ENCODE assay signal across 21 cellular contexts in genomic region chr20:7608246-7608645, GRCh38.
DNase-seq lines count a peak whose midpoint lies in the region; ATAC-seq and TF ChIP-seq lines count a peak whose summit lies in the region.
"Had no signal": no experiment of that assay in that cellular context is flagged by ENCODE, and none has a peak within 500 bp of the region (broad histone marks: within the 10 kb centered on the region; RNA-seq: fewer than 3 reads in every experiment).

No MANE protein-coding gene starts in this region.

- no peaks in the 10 kb centered on the region for H3F3A ChIP-seq in PC-3 (ENCODE audit: low read length, unreplicated experiment)

- H3K36me3 ChIP-seq in PC-3 (ENCODE audit: low read depth, low read length) = no peaks in the 10 kb centered on the region
- H3K36me3 ChIP-seq in heart left ventricle = no peaks in the 10 kb centered on the region
- H3K36me3 ChIP-seq: adrenal gland, BLaER1, HAP-1 had no signal

- H3K9me3 ChIP-seq in PC-3 (ENCODE audit: low read length) (no peaks in the 10 kb centered on the region), heart left ventricle (peaks cover 0 to 14% (median 0%) of the 10 kb centered on the region in 12 donors)
- H3K9me3 ChIP-seq: BLaER1, HAP-1 had no signal

- no peak overlapping the region for H3K4me3 Mint-ChIP-seq in endothelial cell (ENCODE audit: unreplicated experiment)
- H3K4me3 Mint-ChIP-seq: activated CD8-positive, alpha-beta memory T cell treated with anti-CD3 and anti-CD28 coated beads, Interleukin-2, amount 10 ng/mL, durations not matched to agents 7 days and 5 days; naive thymus-derived CD4-positive, alpha-beta T cell; T-helper 1 cell treated with Interleukin-12 subunit alpha and Interleukin-12 subunit beta and Interleukin-4 antibody, amounts not matched to agents 30 μg/mL and 1 μg/mL, for 36 hours had no signal

- peak; percentile 24 for DNase-seq in ELR (ENCODE audit: low read depth)
- DNase-seq in PC-3 = peak; percentile 30
- DNase-seq in endothelial cell (ENCODE audit: low spot score) = peak; percentile 17
- peak; percentile 44 for DNase-seq in myocyte (ENCODE audit: low read depth)
- DNase-seq in caudate nucleus (lab: John Stamatoyannopoulos, UW) = no peak
- no peak for DNase-seq in stimulated activated CD4-positive, alpha-beta T cell treated with anti-CD3 and anti-CD28 coated beads, Interleukin-4, amount 100 ng/mL, for 1 hour
- DNase-seq in heart left ventricle = no peak
- DNase-seq: activated CD8-positive, alpha-beta memory T cell treated with anti-CD3 and anti-CD28 coated beads, Interleukin-2, amount 10 ng/mL, durations not matched to agents 7 days and 5 days; adrenal gland; cerebellar nuclear complex; foreskin melanocyte; left ventricle myocardium superior; naive thymus-derived CD4-positive, alpha-beta T cell; SHP77; small intestine; stimulated activated CD4-positive, alpha-beta T cell treated with anti-CD3 and anti-CD28 coated beads, Interleukin-4, amount 100 ng/mL, for 4 hours; stimulated activated CD8-positive, alpha-beta memory T cell treated with anti-CD3 and anti-CD28 coated beads, Interleukin-4, amount 100 ng/mL, for 48 hours had no signal

- WGBS in heart left ventricle, 4 donors = 1 to 5% (median 3%) methylated on average over 2 of the region's 2 CpGs

- no peak overlapping the region for H3K4me3 ChIP-seq in PC-3 (ENCODE audit: low read length)
- H3K4me3 ChIP-seq in heart left ventricle = no peak overlapping the region
- H3K4me3 ChIP-seq: adrenal gland, BLaER1, HAP-1 had no signal

- H3K4me1 ChIP-seq in PC-3 (ENCODE audit: insufficient read depth, low read length) = peaks cover 12% of the 10 kb centered on the region
- no peaks in the 10 kb centered on the region for H3K4me1 ChIP-seq in heart left ventricle
- H3K4me1 ChIP-seq: adrenal gland, BLaER1, HAP-1 had no signal

- H2AFZ ChIP-seq in PC-3 (ENCODE audit: low read length) = no peak overlapping the region

- no peak overlapping the region for H3K27ac ChIP-seq in PC-3 (ENCODE audit: low read length)
- H3K27ac ChIP-seq in caudate nucleus (ENCODE audit: low read depth, low read length) = no peak overlapping the region
- no peak overlapping the region for H3K27ac ChIP-seq in heart left ventricle
- H3K27ac ChIP-seq: adrenal gland, BLaER1 had no signal

- H4K20me1 ChIP-seq in PC-3 (ENCODE audit: low read length) = no peaks in the 10 kb centered on the region
- H4K20me1 ChIP-seq: BLaER1 had no signal

- H3K9ac ChIP-seq in PC-3 (ENCODE audit: low read length) = no peak overlapping the region
- H3K9ac ChIP-seq: BLaER1 had no signal

- TF ChIP-seq CTCF in PC-3 (conservative IDR thresholded peaks at IDR 0.05; ENCODE audit: low read depth, low read length) = no peak
- TF ChIP-seq CTCF in endothelial cell (IDR thresholded peaks at IDR 0.05; ENCODE audit: unreplicated experiment) = no peak
- no peak for TF ChIP-seq CTCF in heart left ventricle (IDR thresholded peaks at IDR 0.05)

- H3K9me3 Mint-ChIP-seq in endothelial cell (ENCODE audit: unreplicated experiment) = no peaks in the 10 kb centered on the region
- H3K9me3 Mint-ChIP-seq: T-helper 1 cell treated with Interleukin-12 subunit alpha and Interleukin-12 subunit beta and Interleukin-4 antibody, amounts not matched to agents 30 μg/mL and 1 μg/mL, for 36 hours had no signal

- POLR2A ChIA-PET in PC-3 (lab: Charles Lee; ENCODE audit: unreplicated experiment) = no interaction called here

- no peaks in the 10 kb centered on the region for H3K4me1 Mint-ChIP-seq in endothelial cell (ENCODE audit: unreplicated experiment)
- H3K4me1 Mint-ChIP-seq: activated CD8-positive, alpha-beta memory T cell treated with anti-CD3 and anti-CD28 coated beads, Interleukin-2, amount 10 ng/mL, durations not matched to agents 7 days and 5 days; naive thymus-derived CD4-positive, alpha-beta T cell had no signal

- no peak for TF ChIP-seq POLR2A in heart left ventricle (IDR thresholded peaks at IDR 0.05)

- no peak for ATAC-seq in PC-3
- ATAC-seq in heart left ventricle = no peak
- ATAC-seq: activated CD8-positive, alpha-beta memory T cell treated with anti-CD3 and anti-CD28 coated beads, Interleukin-2, amount 10 ng/mL, durations not matched to agents 7 days and 5 days; left ventricle myocardium superior; naive thymus-derived CD4-positive, alpha-beta T cell had no signal

- no TSS peak for BruUV-seq in PC-3 (replicated peaks; lab: Mats Ljungman, UMichigan)

- no peaks in the 10 kb centered on the region for H3K27me3 ChIP-seq in PC-3 (ENCODE audit: low read length)
- no peaks in the 10 kb centered on the region for H3K27me3 ChIP-seq in heart left ventricle
- H3K27me3 ChIP-seq: adrenal gland, BLaER1 had no signal

- no peak overlapping the region for H3K27ac Mint-ChIP-seq in endothelial cell (ENCODE audit: unreplicated experiment)
- H3K27ac Mint-ChIP-seq: activated CD8-positive, alpha-beta memory T cell treated with anti-CD3 and anti-CD28 coated beads, Interleukin-2, amount 10 ng/mL, durations not matched to agents 7 days and 5 days; naive thymus-derived CD4-positive, alpha-beta T cell; progenitor cell of endocrine pancreas; T-helper 1 cell treated with Interleukin-12 subunit alpha and Interleukin-12 subunit beta and Interleukin-4 antibody, amounts not matched to agents 30 μg/mL and 1 μg/mL, for 36 hours had no signal

- H3K9me2 ChIP-seq in PC-3 (replicated peaks; ENCODE audit: low read length) = no peaks in the 10 kb centered on the region

- no peak overlapping the region for H3K4me2 ChIP-seq in PC-3 (ENCODE audit: low read length)
- H3K4me2 ChIP-seq: BLaER1 had no signal

- no peaks in the 10 kb centered on the region for H3K79me2 ChIP-seq in PC-3 (ENCODE audit: low read length)

- no peaks in the 10 kb centered on the region for H3K36me3 Mint-ChIP-seq in endothelial cell (ENCODE audit: low read depth, unreplicated experiment)
- H3K36me3 Mint-ChIP-seq: activated CD8-positive, alpha-beta memory T cell treated with anti-CD3 and anti-CD28 coated beads, Interleukin-2, amount 10 ng/mL, durations not matched to agents 7 days and 5 days; naive thymus-derived CD4-positive, alpha-beta T cell had no signal

- CTCF ChIA-PET in PC-3 (lab: Charles Lee) = no interaction called here

- H3K27me3 Mint-ChIP-seq in endothelial cell (ENCODE audit: unreplicated experiment) = no peaks in the 10 kb centered on the region
- H3K27me3 Mint-ChIP-seq: activated CD8-positive, alpha-beta memory T cell treated with anti-CD3 and anti-CD28 coated beads, Interleukin-2, amount 10 ng/mL, durations not matched to agents 7 days and 5 days; naive thymus-derived CD4-positive, alpha-beta T cell; progenitor cell of endocrine pancreas had no signal

- intact Hi-C loops in PC-3 (cut with micrococcal nuclease) = no loop called here
- intact Hi-C loops in heart left ventricle (cut with DNase I) = no loop called here

Comparison
In these comparisons a context has a peak if more than half of its experiments do, and no peak if none do; other contexts are left out.
1. DNase-seq: peak in ELR (single experiment), PC-3 (single experiment), endothelial cell (single experiment) and myocyte (single experiment); none in caudate nucleus (0 of 61), stimulated activated CD4-positive, alpha-beta T cell treated with anti-CD3 and anti-CD28 coated beads, Interleukin-4, amount 100 ng/mL, for 1 hour (single experiment) and heart left ventricle (0 of 5).